In genomic region chr17:69608114-69608513, GRCh38 we compare ENCODE assay signal across 1 cellular context.
TF ChIP-seq lines count a peak whose summit lies in the region.

No MANE protein-coding gene starts in this region.

TF ChIP-seq in SK-N-SH treated with all-trans-retinoic acid at 6 μM for 48 hours, 23 proteins besides CTCF, POLR2A, EP300 and RAD21 (continued from another document):
- TF ChIP-seq ARNTL (CRISPR knock-in tag; IDR thresholded peaks at IDR 0.05; ENCODE audit: borderline replicate concordance, low read depth), result no peak
- TF ChIP-seq ZNF70 (CRISPR knock-in tag; IDR thresholded peaks at IDR 0.05), result no peak
- no peak for TF ChIP-seq PPARA (CRISPR knock-in tag; IDR thresholded peaks at IDR 0.05; ENCODE audit: borderline replicate concordance)
- TF ChIP-seq ZFP3 (CRISPR knock-in tag; IDR thresholded peaks at IDR 0.05), result no peak
- TF ChIP-seq POU6F1 (CRISPR knock-in tag; IDR thresholded peaks at IDR 0.05; ENCODE audit: borderline replicate concordance, low read depth), result no peak
